In genomic region chr10:84765656-84766055, GRCh38 we compare ENCODE assay signal across 16 cellular contexts.
DNase-seq lines count a peak whose midpoint lies in the region; ATAC-seq and TF ChIP-seq lines count a peak whose summit lies in the region.
"Had no signal": no experiment of that assay in that cellular context is flagged by ENCODE, and none has a peak within 500 bp of the region (broad histone marks: within the 10 kb centered on the region; RNA-seq: fewer than 3 reads in every experiment).

No MANE protein-coding gene starts in this region.

- H3K4me3 ChIP-seq in right lobe of liver, result no peak overlapping the region
- H3K4me3 ChIP-seq in right atrium auricular region, result no peak overlapping the region
- H3K4me3 ChIP-seq: GM12878, GM23338 had no signal

- H3K9me3 ChIP-seq in right lobe of liver (no peaks in the 10 kb centered on the region), right atrium auricular region (no peaks in the 10 kb centered on the region)

- H3K4me1 ChIP-seq in right lobe of liver (peaks cover 0 to 6% (median 3%) of the 10 kb centered on the region in 4 donors), right atrium auricular region (no peaks in the 10 kb centered on the region)

- intact Hi-C loops in right lobe of liver (cut with DNase I), result no loop called here

- H3K27me3 ChIP-seq in right lobe of liver (no peaks in the 10 kb centered on the region), right atrium auricular region (no peaks in the 10 kb centered on the region)

- H3K27ac ChIP-seq in right lobe of liver (peak overlapping the region in 2 of 3 donors; percentile 24 to 39), right atrium auricular region (no peak overlapping the region)

- TF ChIP-seq CTCF in right lobe of liver (IDR thresholded peaks at IDR 0.05) (no peak), right atrium auricular region (IDR thresholded peaks at IDR 0.05) (no peak)

- H3K36me3 ChIP-seq in right lobe of liver, result no peaks in the 10 kb centered on the region
- H3K36me3 ChIP-seq in right atrium auricular region, result no peaks in the 10 kb centered on the region

- ATAC-seq in left lobe of liver, result peak; percentile 73
- peak; percentile 59 to 84 (median 72) for ATAC-seq in right lobe of liver
- ATAC-seq in HG03139 (IDR thresholded peaks at IDR 0.05; ENCODE audit: unreplicated experiment), result no peak
- ATAC-seq: GM12878, GM23338, HCT116 had no signal

- no peak for TF ChIP-seq POLR2A in right lobe of liver (IDR thresholded peaks at IDR 0.05)

- DNase-seq in SW480 (ENCODE audit: low spot score) (peak; percentile 20), left lobe of liver (ENCODE audit: low spot score) (no peak), right lobe of liver (no peak), right atrium auricular region (ENCODE audit: low spot score) (no peak)
- DNase-seq in activated CD4-positive, alpha-beta T cell treated with anti-CD3 and anti-CD28 coated beads for 4 hours, result no peak
- DNase-seq in activated T-cell treated with anti-CD3 and anti-CD28 coated beads, Interleukin-2, amount 50 U/mL, for 1 hour, result no peak
- DNase-seq: C1 segment of cervical spinal cord; CD4-positive, alpha-beta memory T cell; COR-L47; DMS153; DND-41; H9 had no signal

Comparison
In these comparisons a context has a peak if more than half of its experiments do, and no peak if none do; other contexts are left out.
1. H3K27ac ChIP-seq: peak in right lobe of liver (2 of 3); none in right atrium auricular region (0 of 2).